ENCODE assay signal across 5 cellular contexts in the genomic region with DNA sequence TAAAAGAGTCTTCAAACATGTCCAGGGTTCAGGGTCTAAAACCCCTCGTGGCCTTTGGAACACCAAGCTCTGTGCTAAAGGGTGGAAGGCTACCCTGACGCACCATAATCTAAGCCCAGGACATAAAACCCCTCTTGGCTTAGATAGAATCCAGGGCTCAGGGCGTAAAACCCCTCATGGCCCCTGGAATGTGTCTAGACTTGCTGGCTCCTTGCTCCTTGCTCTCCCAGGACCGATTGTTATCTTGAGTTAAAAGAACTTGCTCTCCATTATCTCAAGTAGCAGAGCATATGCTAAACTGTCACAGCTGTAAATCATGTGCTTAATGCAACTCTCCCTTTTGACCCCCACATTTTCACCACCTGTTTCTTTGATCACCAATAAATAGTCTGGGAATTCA.
DNase-seq lines count a peak whose midpoint lies in the region.

No MANE protein-coding gene starts in this region.

- DNase-seq in DMS 273 (lab: John Stamatoyannopoulos, UW; ENCODE audit: unreplicated experiment) (peak; percentile 18), NCI-H2171 treated with DMSO at 0.1 percent for 48 hours (lab: John Stamatoyannopoulos, UW) (peak; percentile 47), NCI-H69 (lab: John Stamatoyannopoulos, UW) (peak; percentile 9), SK-N-DZ (ENCODE audit: low spot score) (peak; percentile 92), islet precursor cell (peak; percentile 67)

Comparison
In these comparisons a context has a peak if more than half of its experiments do, and no peak if none do; other contexts are left out.
1. Peak in every context shown above with its lines: DNase-seq.
2. DNase-seq: peak in every context shown above with its lines; median percentile 92 in SK-N-DZ; 67 in islet precursor cell; 47 in NCI-H2171 treated with DMSO at 0.1 percent for 48 hours; 18 in DMS 273; 9 in NCI-H69.